In genomic region chr10:13271552-13272163, GRCh38 we compare ENCODE assay signal across 8 cellular contexts. TPM values are rescaled to one million over a fixed set of nuclear protein-coding genes. Genes with fewer than 3 reads are reported as not detected.
DNase-seq lines count a peak whose midpoint lies in the region; ATAC-seq and TF ChIP-seq lines count a peak whose summit lies in the region.

No MANE protein-coding gene starts in this region.

- H3K27ac Mint-ChIP-seq in CD8-positive, alpha-beta T cell: peak overlapping the region; percentile 76

- POLR2A ChIA-PET in CD8-positive, alpha-beta T cell (lab: Charles Lee): interaction anchor here (2.5 kb wide), 1 partner anchor 31 kb away, joined by 8 read pairs; no protein-coding TSS in a partner anchor

- no peaks in the 10 kb centered on the region for H3K27me3 ChIP-seq in CD8-positive, alpha-beta T cell (ENCODE audit: insufficient read depth, low read length)

- no peak overlapping the region for H3K4me3 ChIP-seq in CD8-positive, alpha-beta T cell (ENCODE audit: low read depth, low read length)

- H3K36me3 ChIP-seq in CD8-positive, alpha-beta T cell (ENCODE audit: insufficient read depth, low read length): no peaks in the 10 kb centered on the region

- H3K4me1 ChIP-seq in CD8-positive, alpha-beta T cell (ENCODE audit: insufficient read depth, low read length): no peaks in the 10 kb centered on the region

- H3K4me1 Mint-ChIP-seq in CD8-positive, alpha-beta T cell (ENCODE audit: low read depth): peaks cover 10% of the 10 kb centered on the region

- H3K9me3 ChIP-seq in CD8-positive, alpha-beta T cell (ENCODE audit: low read length): no peaks in the 10 kb centered on the region

- no peaks in the 10 kb centered on the region for H3K36me3 Mint-ChIP-seq in CD8-positive, alpha-beta T cell

- H3K27ac ChIP-seq in CD8-positive, alpha-beta T cell (ENCODE audit: low read depth, low read length): no peak overlapping the region

- H3K9me3 Mint-ChIP-seq in CD8-positive, alpha-beta T cell: no peaks in the 10 kb centered on the region

- peak; percentile 81 for ATAC-seq in CD8-positive, alpha-beta T cell
- ATAC-seq in GM21381 (IDR thresholded peaks at IDR 0.05; ENCODE audit: unreplicated experiment): peak; percentile 74
- no peak for ATAC-seq in HG03342 (IDR thresholded peaks at IDR 0.05; ENCODE audit: unreplicated experiment)

- TF ChIP-seq CTCF in CD8-positive, alpha-beta T cell (IDR thresholded peaks at IDR 0.05): no peak

- CTCF ChIA-PET in CD8-positive, alpha-beta T cell (lab: Charles Lee): interaction anchor here (0.8 to 2.1 kb wide), 5 partner anchors 10 to 80 kb away, joined by 3 to 10 read pairs (median 3); no protein-coding TSS in a partner anchor

- DNase-seq in CD8-positive, alpha-beta T cell: peak; percentile 19 to 72 (median 59)
- DNase-seq in NCI-H2107 treated with DMSO at 0.1 percent for 48 hours (lab: John Stamatoyannopoulos, UW; ENCODE audit: unreplicated experiment): peak; percentile 18
- peak; percentile 70 for DNase-seq in activated T-cell treated with anti-CD3 and anti-CD28 coated beads, Interleukin-2, amount 50 U/mL, for 1 hour
- DNase-seq in globus pallidus (ENCODE audit: low spot score): peak; percentile 13
- peak; percentile 28 for DNase-seq in retina
- no peak for DNase-seq in NCI-H526 treated with DMSO at 0.1 percent for 48 hours (lab: John Stamatoyannopoulos, UW)

- intact Hi-C loops in CD8-positive, alpha-beta T cell (cut with DNase I, micrococcal nuclease): loop anchor here (1.0 to 2.0 kb wide), 2 partner anchors 31 to 79 kb away; no protein-coding TSS in a partner anchor

- peak overlapping the region; percentile 31 for H3K4me3 Mint-ChIP-seq in CD8-positive, alpha-beta T cell

- H3K27me3 Mint-ChIP-seq in CD8-positive, alpha-beta T cell (ENCODE audit: low read depth): no peaks in the 10 kb centered on the region

RNA-seq across cellular contexts. Expression of gene PHYH, which starts 28.2 kb away (rescaled TPM):
- 10 to 100 TPM; 12.6 TPM for total RNA-seq in CD8-positive, alpha-beta T cell

RNA-seq across cellular contexts. Expression of gene UCMA, which starts 37.5 kb away (rescaled TPM):
- total RNA-seq in CD8-positive, alpha-beta T cell: not detected
